In genomic region chr1:21297975-21298374, GRCh38 we compare ENCODE assay signal across 11 cellular contexts. TPM values are rescaled to one million over a fixed set of nuclear protein-coding genes. Genes with fewer than 3 reads are reported as not detected.
DNase-seq lines count a peak whose midpoint lies in the region; ATAC-seq lines count a peak whose summit lies in the region.
"Had no signal": no experiment of that assay in that cellular context is flagged by ENCODE, and none has a peak within 500 bp of the region (broad histone marks: within the 10 kb centered on the region; RNA-seq: fewer than 3 reads in every experiment).

No MANE protein-coding gene starts in this region.

- H3K27ac Mint-ChIP-seq in activated CD4-positive, alpha-beta T cell treated with anti-CD3 and anti-CD28 coated beads, Interleukin-2, amount 10 ng/mL, durations not matched to agents 7 days and 5 days = peak overlapping the region; percentile 98
- peak overlapping the region; percentile 60 for H3K27ac Mint-ChIP-seq in activated CD8-positive, alpha-beta T cell treated with anti-CD3 and anti-CD28 coated beads, Interleukin-2, amount 10 ng/mL, durations not matched to agents 7 days and 5 days

- H3K9me3 Mint-ChIP-seq in activated CD4-positive, alpha-beta T cell treated with anti-CD3 and anti-CD28 coated beads, Interleukin-2, amount 10 ng/mL, durations not matched to agents 7 days and 5 days = no peaks in the 10 kb centered on the region
- H3K9me3 Mint-ChIP-seq in activated CD8-positive, alpha-beta T cell treated with anti-CD3 and anti-CD28 coated beads, Interleukin-2, amount 10 ng/mL, durations not matched to agents 7 days and 5 days (ENCODE audit: insufficient read depth) = no peaks in the 10 kb centered on the region

- POLR2A ChIA-PET in activated CD4-positive, alpha-beta T cell treated with anti-CD3 and anti-CD28 coated beads, Interleukin-2, amount 10 ng/mL, durations not matched to agents 7 days and 5 days (lab: Charles Lee) = no interaction called here
- POLR2A ChIA-PET in activated CD8-positive, alpha-beta T cell treated with anti-CD3 and anti-CD28 coated beads, Interleukin-2, amount 10 ng/mL, durations not matched to agents 7 days and 5 days (lab: Charles Lee) = no interaction called here

- no peak for DNase-seq in activated CD4-positive, alpha-beta T cell treated with anti-CD3 and anti-CD28 coated beads, Interleukin-2, amount 10 ng/mL, durations not matched to agents 7 days and 5 days
- DNase-seq in activated CD4-positive, alpha-beta T cell treated with anti-CD3 and anti-CD28 coated beads for 48 hours = no peak
- no peak for DNase-seq in activated CD8-positive, alpha-beta T cell treated with anti-CD3 and anti-CD28 coated beads, Interleukin-2, amount 10 ng/mL, durations not matched to agents 7 days and 5 days
- peak; percentile 57 for DNase-seq in glomerular visceral epithelial cell (ENCODE audit: extremely low spot score)
- DNase-seq in stromal cell of bone marrow (ENCODE audit: low read depth) = peak; percentile 52
- no peak for DNase-seq in activated CD8-positive, alpha-beta memory T cell treated with anti-CD3 and anti-CD28 coated beads, Interleukin-2, amount 50 U/mL, for 4 hours
- no peak for DNase-seq in D341Med (ENCODE audit: low spot score)
- DNase-seq in OCI-M2 (lab: John Stamatoyannopoulos, UW; ENCODE audit: unreplicated experiment) = no peak
- DNase-seq: dermis blood vessel endothelial cell, NCI-H1930, upper lobe of left lung had no signal

- no peaks in the 10 kb centered on the region for H3K27me3 Mint-ChIP-seq in activated CD4-positive, alpha-beta T cell treated with anti-CD3 and anti-CD28 coated beads, Interleukin-2, amount 10 ng/mL, durations not matched to agents 7 days and 5 days
- no peaks in the 10 kb centered on the region for H3K27me3 Mint-ChIP-seq in activated CD8-positive, alpha-beta T cell treated with anti-CD3 and anti-CD28 coated beads, Interleukin-2, amount 10 ng/mL, durations not matched to agents 7 days and 5 days (ENCODE audit: low read depth)

- H3K4me3 Mint-ChIP-seq in activated CD4-positive, alpha-beta T cell treated with anti-CD3 and anti-CD28 coated beads, Interleukin-2, amount 10 ng/mL, durations not matched to agents 7 days and 5 days = no peak overlapping the region
- no peak overlapping the region for H3K4me3 Mint-ChIP-seq in activated CD8-positive, alpha-beta T cell treated with anti-CD3 and anti-CD28 coated beads, Interleukin-2, amount 10 ng/mL, durations not matched to agents 7 days and 5 days

- CTCF ChIA-PET in activated CD4-positive, alpha-beta T cell treated with anti-CD3 and anti-CD28 coated beads, Interleukin-2, amount 10 ng/mL, durations not matched to agents 7 days and 5 days (lab: Charles Lee) = interaction anchor here (0.6 to 3.6 kb wide), 2 partner anchors 11 to 27 kb away, joined by 3 to 13 read pairs; no protein-coding TSS in a partner anchor
- CTCF ChIA-PET in activated CD8-positive, alpha-beta T cell treated with anti-CD3 and anti-CD28 coated beads, Interleukin-2, amount 10 ng/mL, durations not matched to agents 7 days and 5 days (lab: Charles Lee) = interaction anchor here (1.1 to 4.1 kb wide), 4 partner anchors 15 to 36 kb away, joined by 4 to 14 read pairs (median 9); no protein-coding TSS in a partner anchor

- peaks cover 83% of the 10 kb centered on the region for H3K4me1 Mint-ChIP-seq in activated CD4-positive, alpha-beta T cell treated with anti-CD3 and anti-CD28 coated beads, Interleukin-2, amount 10 ng/mL, durations not matched to agents 7 days and 5 days
- H3K4me1 Mint-ChIP-seq in activated CD8-positive, alpha-beta T cell treated with anti-CD3 and anti-CD28 coated beads, Interleukin-2, amount 10 ng/mL, durations not matched to agents 7 days and 5 days (ENCODE audit: low read depth) = peaks cover 80% of the 10 kb centered on the region

- no peak for ATAC-seq in activated CD8-positive, alpha-beta T cell treated with anti-CD3 and anti-CD28 coated beads, Interleukin-2, amount 10 ng/mL, durations not matched to agents 7 days and 5 days

- H3K36me3 Mint-ChIP-seq in activated CD4-positive, alpha-beta T cell treated with anti-CD3 and anti-CD28 coated beads, Interleukin-2, amount 10 ng/mL, durations not matched to agents 7 days and 5 days (ENCODE audit: low read depth) = peaks cover 10% of the 10 kb centered on the region
- H3K36me3 Mint-ChIP-seq in activated CD8-positive, alpha-beta T cell treated with anti-CD3 and anti-CD28 coated beads, Interleukin-2, amount 10 ng/mL, durations not matched to agents 7 days and 5 days (ENCODE audit: low read depth) = peaks cover 11% of the 10 kb centered on the region

RNA-seq across cellular contexts. Expression of gene ECE1, which starts 7.7 kb away (rescaled TPM):
- total RNA-seq in activated CD4-positive, alpha-beta T cell treated with anti-CD3 and anti-CD28 coated beads, Interleukin-2, amount 10 ng/mL, durations not matched to agents 7 days and 5 days = 100 to 1,000 TPM; 101 to 107 TPM
- total RNA-seq in activated CD8-positive, alpha-beta T cell treated with anti-CD3 and anti-CD28 coated beads, Interleukin-2, amount 10 ng/mL, durations not matched to agents 7 days and 5 days = 10 to 100 TPM; 70.9 to 72.5 TPM

Comparison
In these comparisons a context has a peak if more than half of its experiments do, and no peak if none do; other contexts are left out.
1. DNase-seq: peak in glomerular visceral epithelial cell (single experiment) and stromal cell of bone marrow (single experiment); none in activated CD4-positive, alpha-beta T cell treated with anti-CD3 and anti-CD28 coated beads, Interleukin-2, amount 10 ng/mL, durations not matched to agents 7 days and 5 days (single experiment), activated CD4-positive, alpha-beta T cell treated with anti-CD3 and anti-CD28 coated beads for 48 hours (single experiment), activated CD8-positive, alpha-beta T cell treated with anti-CD3 and anti-CD28 coated beads, Interleukin-2, amount 10 ng/mL, durations not matched to agents 7 days and 5 days (single experiment), activated CD8-positive, alpha-beta memory T cell treated with anti-CD3 and anti-CD28 coated beads, Interleukin-2, amount 50 U/mL, for 4 hours (single experiment), D341Med (single experiment) and OCI-M2 (single experiment).